In the genomic region with DNA sequence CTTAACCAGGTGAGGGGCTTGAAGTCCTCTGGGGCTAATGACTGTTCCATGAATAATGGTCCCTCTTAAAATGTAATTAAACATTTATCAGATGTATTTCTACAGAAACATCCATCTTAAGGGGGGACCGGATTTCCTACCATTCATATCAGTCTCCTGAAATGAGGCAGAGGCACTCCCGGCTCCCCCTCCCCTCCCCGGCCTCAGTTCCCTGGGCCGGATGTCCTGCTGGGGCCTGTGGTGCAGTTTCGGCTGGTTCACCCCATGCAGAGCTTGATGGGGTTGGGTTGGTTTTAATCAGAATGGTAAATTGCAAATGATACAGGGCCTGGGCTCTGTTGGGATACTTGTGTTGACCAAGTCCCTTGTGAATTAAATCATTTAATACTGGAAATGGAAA, we compare ENCODE assay signal across 11 cellular contexts.
DNase-seq lines count a peak whose midpoint lies in the region; ATAC-seq, FAIRE-seq and TF ChIP-seq lines count a peak whose summit lies in the region.
"Had no signal": no experiment of that assay in that cellular context is flagged by ENCODE, and none has a peak within 500 bp of the region (broad histone marks: within the 10 kb centered on the region; RNA-seq: fewer than 3 reads in every experiment).

No MANE protein-coding gene starts in this region.

- POLR2A ChIA-PET in WTC11 (lab: Charles Lee): no interaction called here

- CTCF ChIA-PET in WTC11 (lab: Charles Lee): interaction anchor here (2.1 kb wide), 1 partner anchor 142 kb away, joined by 8 read pairs; no protein-coding TSS in a partner anchor

- no peaks in the 10 kb centered on the region for H3K4me1 Mint-ChIP-seq in stimulated activated naive CD8-positive, alpha-beta T cell treated with anti-CD3 and anti-CD28 coated beads, Interleukin-15, amount 100 ng/mL, for 72 hours
- peaks cover 25% of the 10 kb centered on the region for H3K4me1 Mint-ChIP-seq in WTC11
- H3K4me1 Mint-ChIP-seq: CD8-positive, alpha-beta memory T cell had no signal

- TF ChIP-seq POLR2A in GM12892 (IDR thresholded peaks at IDR 0.05; ENCODE audit: low read depth, low read length): no peak

- no peak for TF ChIP-seq CTCF in WTC11 (IDR thresholded peaks at IDR 0.05)

- peaks cover 11% of the 10 kb centered on the region; the same call in 1 of the 2 replicates for H3K36me3 Mint-ChIP-seq in WTC11
- H3K36me3 Mint-ChIP-seq: CD8-positive, alpha-beta memory T cell had no signal

- H3K9me3 Mint-ChIP-seq in stimulated activated naive CD8-positive, alpha-beta T cell treated with anti-CD3 and anti-CD28 coated beads, Interleukin-15, amount 100 ng/mL, for 72 hours: no peaks in the 10 kb centered on the region
- H3K9me3 Mint-ChIP-seq in WTC11: peaks cover 8% of the 10 kb centered on the region

- no peak overlapping the region for H3K27ac Mint-ChIP-seq in stimulated activated naive CD8-positive, alpha-beta T cell treated with anti-CD3 and anti-CD28 coated beads, Interleukin-15, amount 100 ng/mL, for 72 hours
- H3K27ac Mint-ChIP-seq in WTC11: no peak overlapping the region
- H3K27ac Mint-ChIP-seq: CD8-positive, alpha-beta memory T cell; H9 had no signal

- peaks cover 40% of the 10 kb centered on the region for H3K27me3 Mint-ChIP-seq in stimulated activated naive CD8-positive, alpha-beta T cell treated with anti-CD3 and anti-CD28 coated beads, Interleukin-15, amount 100 ng/mL, for 72 hours
- peaks cover 5% of the 10 kb centered on the region for H3K27me3 Mint-ChIP-seq in WTC11 (ENCODE audit: low read depth)

- ATAC-seq in stimulated activated naive CD8-positive, alpha-beta T cell treated with anti-CD3 and anti-CD28 coated beads, Interleukin-15, amount 100 ng/mL, for 72 hours: peak; percentile 54
- no peak for ATAC-seq in stimulated activated naive CD8-positive, alpha-beta T cell treated with anti-CD3 and anti-CD28 coated beads, Interleukin-15, Interleukin-2, amounts not matched to agents 100 U/mL and 50 U/mL, for 24 hours
- no peak for ATAC-seq in WTC11
- ATAC-seq in esophagus mucosa: no peak

- H3K4me3 Mint-ChIP-seq in stimulated activated naive CD8-positive, alpha-beta T cell treated with anti-CD3 and anti-CD28 coated beads, Interleukin-15, amount 100 ng/mL, for 72 hours: no peak overlapping the region
- H3K4me3 Mint-ChIP-seq in WTC11: no peak overlapping the region
- H3K4me3 Mint-ChIP-seq: CD8-positive, alpha-beta memory T cell had no signal

- peak in 1 of 2 donors; percentile 20 for DNase-seq in stimulated activated naive CD8-positive, alpha-beta T cell treated with anti-CD3 and anti-CD28 coated beads, Interleukin-15, amount 100 ng/mL, for 72 hours
- no peak for DNase-seq in stimulated activated naive CD8-positive, alpha-beta T cell treated with anti-CD3 and anti-CD28 coated beads, Interleukin-15, Interleukin-2, amounts not matched to agents 100 U/mL and 50 U/mL, for 24 hours
- DNase-seq in GM12892 (ENCODE audit: insufficient read length) (peak; percentile 50), WTC11 (ENCODE audit: low spot score) (no peak), anterior cingulate cortex (lab: John Stamatoyannopoulos, UW) (no peak), COLO829 (ENCODE audit: low spot score) (no peak)
- DNase-seq: CD8-positive, alpha-beta memory T cell; GOT3; H9 had no signal

- FAIRE-seq in GM12892 (lab: Jason Lieb, UNC): no peak
- FAIRE-seq: A204.1 had no signal

TF ChIP-seq in WTC11, 78 proteins besides CTCF, POLR2A, EP300 and RAD21:
- TF ChIP-seq ZNF423 (CRISPR knock-in tag; IDR thresholded peaks at IDR 0.05): peak; percentile 61
- TF ChIP-seq MYBL2 (CRISPR knock-in tag; IDR thresholded peaks at IDR 0.05): no peak
